33 cellular contexts compared by ENCODE assay signal in genomic region chr17:82408938-82409318, GRCh38. TPM values are rescaled to one million over a fixed set of nuclear protein-coding genes. Genes with fewer than 3 reads are reported as not detected.
"Had no signal": no experiment of that assay in that cellular context is flagged by ENCODE, and none has a peak within 500 bp of the region (broad histone marks: within the 10 kb centered on the region; RNA-seq: fewer than 3 reads in every experiment).

No MANE protein-coding gene starts in this region.

- H3K27ac ChIP-seq: brain microvascular endothelial cell, WERI-Rb-1 had no signal

- ATAC-seq: activated CD8-positive, alpha-beta T cell treated with anti-CD3 and anti-CD28 coated beads for 36 hours; activated T-cell treated with anti-CD3 and anti-CD28 coated beads, Interleukin-2, amount 50 U/mL, for 72 hours; activated T-helper 17 cell treated with anti-CD3 and anti-CD28 coated beads, Interleukin-2, amount 50 U/mL, for 72 hours; Panc1 had no signal

- H3K4me1 Mint-ChIP-seq: activated T-helper 17 cell treated with anti-CD3 and anti-CD28 coated beads, Interleukin-2, amount 50 U/mL, for 72 hours had no signal

- DNase-seq: activated CD4-positive, alpha-beta T cell treated with anti-CD3 and anti-CD28 coated beads, Interleukin-2, amount 10 ng/mL, durations not matched to agents 24 days and 14 days; activated CD4-positive, alpha-beta T cell treated with anti-CD3 and anti-CD28 coated beads, Interleukin-2, amount 50 U/mL, for 4 hours; activated CD8-positive, alpha-beta T cell treated with anti-CD3 and anti-CD28 coated beads for 36 hours; activated effector memory CD4-positive, alpha-beta T cell treated with anti-CD3 and anti-CD28 coated beads, Interleukin-2, amount 50 U/mL, for 16 hours; activated naive CD4-positive, alpha-beta T cell; activated naive CD4-positive, alpha-beta T cell treated with anti-CD3 and anti-CD28 coated beads, Interleukin-2, amount 50 U/mL, for 16 hours; activated naive CD8-positive, alpha-beta T cell treated with anti-CD3 and anti-CD28 coated beads for 36 hours; activated T-cell treated with anti-CD3 and anti-CD28 coated beads, Interleukin-2, amount 50 U/mL, for 1 hour; activated T-cell treated with anti-CD3 and anti-CD28 coated beads, Interleukin-2, amount 50 U/mL, for 72 hours; amniotic stem cell; brain microvascular endothelial cell; central memory CD4-positive, alpha-beta T cell; Karpas-422; NCI-H1048; NCI-H1105 treated with DMSO at 0.1 percent for 48 hours; NCI-H1436; NCI-H1694; NCI-H1930; NCI-H2081 treated with DMSO at 0.1 percent for 48 hours; NCI-H226; NCI-H446 treated with DMSO at 0.1 percent for 48 hours; NCI-H524 treated with DMSO at 0.1 percent for 48 hours; SHP77 treated with DMSO at 0.1 percent for 48 hours; SW 1271; T-helper 1 cell; T1000; WERI-Rb-1 had no signal

- H3K4me3 Mint-ChIP-seq: activated CD4-positive, alpha-beta T cell treated with anti-CD3 and anti-CD28 coated beads, Interleukin-2, amount 10 ng/mL, durations not matched to agents 24 days and 14 days; activated CD8-positive, alpha-beta T cell treated with anti-CD3 and anti-CD28 coated beads for 36 hours; activated naive CD8-positive, alpha-beta T cell treated with anti-CD3 and anti-CD28 coated beads for 36 hours; activated T-cell treated with anti-CD3 and anti-CD28 coated beads, Interleukin-2, amount 50 U/mL, for 72 hours; activated T-helper 17 cell treated with anti-CD3 and anti-CD28 coated beads, Interleukin-2, amount 50 U/mL, for 72 hours had no signal

- H3K27me3 Mint-ChIP-seq: activated CD4-positive, alpha-beta T cell treated with anti-CD3 and anti-CD28 coated beads, Interleukin-2, amount 10 ng/mL, durations not matched to agents 24 days and 14 days; activated CD8-positive, alpha-beta T cell treated with anti-CD3 and anti-CD28 coated beads for 36 hours; activated naive CD8-positive, alpha-beta T cell treated with anti-CD3 and anti-CD28 coated beads for 36 hours; activated T-helper 17 cell treated with anti-CD3 and anti-CD28 coated beads, Interleukin-2, amount 50 U/mL, for 72 hours had no signal

- H3K27me3 ChIP-seq: brain microvascular endothelial cell had no signal

- H3K36me3 ChIP-seq: brain microvascular endothelial cell had no signal

- H3K27ac Mint-ChIP-seq: activated CD4-positive, alpha-beta T cell treated with anti-CD3 and anti-CD28 coated beads, Interleukin-2, amount 10 ng/mL, durations not matched to agents 24 days and 14 days; activated CD8-positive, alpha-beta T cell treated with anti-CD3 and anti-CD28 coated beads for 36 hours; activated naive CD8-positive, alpha-beta T cell treated with anti-CD3 and anti-CD28 coated beads for 36 hours; activated T-cell treated with anti-CD3 and anti-CD28 coated beads, Interleukin-2, amount 50 U/mL, for 72 hours; activated T-helper 17 cell treated with anti-CD3 and anti-CD28 coated beads, Interleukin-2, amount 50 U/mL, for 72 hours had no signal

- H3K9me3 Mint-ChIP-seq: activated CD4-positive, alpha-beta T cell treated with anti-CD3 and anti-CD28 coated beads, Interleukin-2, amount 10 ng/mL, durations not matched to agents 24 days and 14 days; activated CD8-positive, alpha-beta T cell treated with anti-CD3 and anti-CD28 coated beads for 36 hours; activated naive CD8-positive, alpha-beta T cell treated with anti-CD3 and anti-CD28 coated beads for 36 hours; activated T-cell treated with anti-CD3 and anti-CD28 coated beads, Interleukin-2, amount 50 U/mL, for 72 hours; activated T-helper 17 cell treated with anti-CD3 and anti-CD28 coated beads, Interleukin-2, amount 50 U/mL, for 72 hours had no signal

RNA-seq across cellular contexts. Expression of gene UTS2R, which starts 37.4 kb away (rescaled TPM):
- total RNA-seq: activated CD8-positive, alpha-beta memory T cell treated with anti-CD3 and anti-CD28 coated beads for 36 hours; activated CD8-positive, alpha-beta T cell treated with anti-CD3 and anti-CD28 coated beads for 36 hours; activated naive CD8-positive, alpha-beta T cell treated with anti-CD3 and anti-CD28 coated beads for 36 hours; aorta; MCF 10A; RPMI7951 had no signal
- polyA plus RNA-seq: aorta had no signal
